Comparison of ENCODE assay signal across 13 cellular contexts in the genomic region with DNA sequence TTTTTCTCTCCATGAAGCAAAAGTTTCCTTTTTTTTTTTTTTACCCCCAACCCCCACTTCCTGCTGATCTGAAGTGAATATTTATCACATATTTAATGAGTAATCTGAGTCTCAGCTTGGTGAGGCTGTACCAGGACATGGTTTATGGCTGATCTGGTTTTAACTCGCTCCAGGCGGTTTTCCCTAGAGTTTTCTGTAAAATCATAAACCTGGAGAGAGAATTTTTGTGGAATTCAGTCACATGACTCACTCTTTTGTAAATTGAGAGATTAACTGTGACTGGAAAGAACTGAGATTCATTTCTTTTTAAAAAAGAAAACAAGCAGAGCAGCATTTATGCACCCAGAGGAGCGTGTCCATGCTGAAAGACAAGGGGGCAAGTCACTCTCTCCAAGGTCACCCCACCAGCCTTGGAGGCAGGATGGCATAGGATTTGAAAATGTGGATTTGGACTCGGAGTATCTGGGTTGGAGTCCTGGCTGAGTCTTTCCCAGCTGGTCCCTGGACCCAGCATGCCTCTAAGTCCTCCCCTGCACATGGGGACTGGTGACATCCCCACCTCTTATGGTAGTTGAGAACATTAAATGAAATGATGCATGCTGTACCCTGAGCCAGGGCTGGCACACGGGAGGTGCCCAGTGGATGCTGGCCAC.
A peak's percentile ranks its signal among the peaks of the same experiment; 100 is the strongest.
DNase-seq lines count a peak whose midpoint lies in the region; ATAC-seq, FAIRE-seq and TF ChIP-seq lines count a peak whose summit lies in the region.
"Had no signal": no experiment of that assay in that cellular context is flagged by ENCODE, and none has a peak within 500 bp of the region (broad histone marks: within the 10 kb centered on the region; RNA-seq: fewer than 3 reads in every experiment).

No MANE protein-coding gene starts in this region.

- no peak overlapping the region for H3K4me3 ChIP-seq in adrenal gland
- no peak overlapping the region for H3K4me3 ChIP-seq in small intestine (ENCODE audit: low read depth in 1 of 2, low read length in 2 of 2)
- H3K4me3 ChIP-seq: heart right ventricle had no signal

- H3K27ac Mint-ChIP-seq in glutamatergic neuron (ENCODE audit: unreplicated experiment) = peak overlapping the region; percentile 59

- no peak overlapping the region for H3K4me3 Mint-ChIP-seq in glutamatergic neuron (ENCODE audit: unreplicated experiment)
- H3K4me3 Mint-ChIP-seq: H9 had no signal

- intact Hi-C loops in adrenal gland (cut with DNase I) = no loop called here

- no peaks in the 10 kb centered on the region for H3K9me3 ChIP-seq in adrenal gland (replicated peaks in 1 of 3)
- H3K9me3 ChIP-seq in small intestine (ENCODE audit: control insufficient read depth, low read depth) = no peaks in the 10 kb centered on the region
- H3K9me3 ChIP-seq: heart right ventricle had no signal

- H3K27me3 ChIP-seq in adrenal gland (no peaks in the 10 kb centered on the region), small intestine (ENCODE audit: control insufficient read depth in 2 of 2, insufficient read depth in 2 of 2, low read length in 2 of 2) (no peaks in the 10 kb centered on the region)
- H3K27me3 ChIP-seq: heart right ventricle had no signal

- no peak for ATAC-seq in HG03442 (IDR thresholded peaks at IDR 0.05; ENCODE audit: unreplicated experiment)

- 37 to 51% (median 44%) methylated on average over 5 of the region's 5 CpGs for WGBS in adrenal gland, 4 donors
- 46 to 58% (median 53%) methylated on average over 5 of the region's 5 CpGs for WGBS in small intestine, 3 donors

- peaks cover 16% of the 10 kb centered on the region for H3K4me1 Mint-ChIP-seq in glutamatergic neuron (ENCODE audit: low read depth, unreplicated experiment)

- H3K27me3 Mint-ChIP-seq in glutamatergic neuron (ENCODE audit: unreplicated experiment) = peaks cover 8% of the 10 kb centered on the region

- DNase-seq in H54 (ENCODE audit: insufficient read length, low spot score) = peak; percentile 65
- peak in 4 of 7 donors; percentile 18 to 45 (median 38) for DNase-seq in adrenal gland
- DNase-seq in glutamatergic neuron = no peak
- DNase-seq in small intestine = peak; percentile 7
- DNase-seq in SIG-M5 (lab: John Stamatoyannopoulos, UW) = no peak
- DNase-seq in iPS-NIHi11 (ENCODE audit: low spot score) = no peak
- DNase-seq in cerebellar cortex (ENCODE audit: low spot score) = no peak
- DNase-seq: H9, heart right ventricle, NCI-H1092, SHP77 treated with DMSO at 0.1 percent for 48 hours had no signal

- H3K27ac ChIP-seq in adrenal gland (peak overlapping the region in 3 of 5 donors; percentile 42 to 66 (median 58)), small intestine (ENCODE audit: low read depth in 1 of 2, low read length in 1 of 2) (peak overlapping the region in 1 of 2 donors; percentile 14)
- H3K27ac ChIP-seq: heart right ventricle had no signal

- H3K9me3 Mint-ChIP-seq in glutamatergic neuron (ENCODE audit: unreplicated experiment) = peaks cover 7% of the 10 kb centered on the region
- H3K9me3 Mint-ChIP-seq: H9 had no signal

- TF ChIP-seq POLR2A in H54 (IDR thresholded peaks at IDR 0.05; ENCODE audit: low read depth, low read length) (no peak), adrenal gland (IDR thresholded peaks at IDR 0.05) (no peak)

- H3K4me1 ChIP-seq in adrenal gland (replicated peaks in 1 of 2) (peaks cover 32 to 34% of the 10 kb centered on the region in 2 donors), small intestine (ENCODE audit: control insufficient read depth in 2 of 2, insufficient read depth in 1 of 2, low read depth in 1 of 2, low read length in 1 of 2) (peaks cover 0 to 3% of the 10 kb centered on the region in 2 donors)

- H3K36me3 Mint-ChIP-seq in glutamatergic neuron (ENCODE audit: unreplicated experiment) = peaks cover 12% of the 10 kb centered on the region

- TF ChIP-seq CTCF in adrenal gland (IDR thresholded peaks at IDR 0.05) (no peak), glutamatergic neuron (IDR thresholded peaks at IDR 0.05; ENCODE audit: partially characterized antibody, unreplicated experiment) (no peak)

- no peaks in the 10 kb centered on the region for H3K36me3 ChIP-seq in adrenal gland (replicated peaks in 1 of 2)
- H3K36me3 ChIP-seq in small intestine (ENCODE audit: control insufficient read depth in 2 of 2, insufficient read depth in 2 of 2, low read length in 2 of 2) = no peaks in the 10 kb centered on the region
- H3K36me3 ChIP-seq: heart right ventricle had no signal

- FAIRE-seq in H54 (lab: Jason Lieb, UNC) (peak; percentile 87), small intestine (lab: Jason Lieb, UNC) (no peak)
- FAIRE-seq: GM12891 had no signal

Comparison
In these comparisons a context has a peak if more than half of its experiments do, and no peak if none do; other contexts are left out.
1. DNase-seq: peak in H54 (single experiment), adrenal gland (4 of 7) and small intestine (single experiment); none in glutamatergic neuron (single experiment), SIG-M5 (single experiment), iPS-NIHi11 (single experiment) and cerebellar cortex (single experiment).